ENCODE assay signal across 7 cellular contexts in genomic region chr13:99969934-99970760, GRCh38. TPM values are rescaled to one million over a fixed set of nuclear protein-coding genes. Genes with fewer than 3 reads are reported as not detected.
DNase-seq lines count a peak whose midpoint lies in the region; ATAC-seq and TF ChIP-seq lines count a peak whose summit lies in the region.

No MANE protein-coding gene starts in this region.

- no peaks in the 10 kb centered on the region for H3K79me2 ChIP-seq in smooth muscle cell (ENCODE audit: low read depth)

- peaks cover 6% of the 10 kb centered on the region for H3K36me3 Mint-ChIP-seq in activated CD8-positive, alpha-beta T cell treated with anti-CD3 and anti-CD28 coated beads for 36 hours (ENCODE audit: low read depth)

- H3K9me3 ChIP-seq in ES-I3 (ENCODE audit: control insufficient read depth, insufficient read depth, low read length) (no peaks in the 10 kb centered on the region), smooth muscle cell (replicated peaks; ENCODE audit: low read depth) (no peaks in the 10 kb centered on the region)

- H3K27ac Mint-ChIP-seq in activated CD8-positive, alpha-beta T cell treated with anti-CD3 and anti-CD28 coated beads for 36 hours: peak overlapping the region; percentile 69

- TF ChIP-seq CTCF in activated CD8-positive, alpha-beta T cell treated with anti-CD3 and anti-CD28 coated beads for 36 hours (IDR thresholded peaks at IDR 0.05): no peak
- TF ChIP-seq CTCF in foreskin keratinocyte (conservative IDR thresholded peaks at IDR 0.05) (no peak), smooth muscle cell (IDR thresholded peaks at IDR 0.05; ENCODE audit: borderline replicate concordance, insufficient read depth, poor library complexity, severe bottlenecking) (no peak)

- peak; percentile 40 for DNase-seq in Jurkat, Clone E6-1 (ENCODE audit: low read depth, low spot score)
- DNase-seq in activated CD8-positive, alpha-beta T cell treated with anti-CD3 and anti-CD28 coated beads for 36 hours: peak; percentile 65
- DNase-seq in foreskin keratinocyte: no peak
- no peak for DNase-seq in smooth muscle cell (lab: John Stamatoyannopoulos, UW; ENCODE audit: unreplicated experiment)
- no peak for DNase-seq in Ammon's horn (ENCODE audit: low spot score)

- H3K27me3 ChIP-seq in foreskin keratinocyte (peaks cover 97% of the 10 kb centered on the region), smooth muscle cell (ENCODE audit: low read depth) (peaks cover 96% of the 10 kb centered on the region)

- H3K36me3 ChIP-seq in ES-I3 (ENCODE audit: insufficient read depth, low read length) (no peaks in the 10 kb centered on the region; the same call in 1 of the 2 replicates), smooth muscle cell (ENCODE audit: low read depth) (no peaks in the 10 kb centered on the region)

- peak overlapping the region; percentile 71 for H3K4me3 Mint-ChIP-seq in activated CD8-positive, alpha-beta T cell treated with anti-CD3 and anti-CD28 coated beads for 36 hours

- H4K20me1 ChIP-seq in smooth muscle cell (ENCODE audit: low read depth): peaks cover 5% of the 10 kb centered on the region

- peak overlapping the region; percentile 58 for H3K4me3 ChIP-seq in Jurkat, Clone E6-1 (ENCODE audit: low read length)
- H3K4me3 ChIP-seq in smooth muscle cell: peak overlapping the region; percentile 29

- intact Hi-C loops in activated CD8-positive, alpha-beta T cell treated with anti-CD3 and anti-CD28 coated beads for 36 hours (cut with micrococcal nuclease): no loop called here

- H3K4me1 ChIP-seq in ES-I3 (ENCODE audit: insufficient read depth, low read length) (peaks cover 13% of the 10 kb centered on the region), foreskin keratinocyte (no peaks in the 10 kb centered on the region), smooth muscle cell (ENCODE audit: low read depth) (peaks cover 48% of the 10 kb centered on the region)

- POLR2A ChIA-PET in activated CD8-positive, alpha-beta T cell treated with anti-CD3 and anti-CD28 coated beads for 36 hours (lab: Charles Lee): no interaction called here

- H3K4me2 ChIP-seq in smooth muscle cell: peak overlapping the region; percentile 87

- H2AFZ ChIP-seq in smooth muscle cell (ENCODE audit: low read depth): no peak overlapping the region

- peak overlapping the region; percentile 73 for H3K9ac ChIP-seq in ES-I3 (ENCODE audit: low read depth, low read length)
- no peak overlapping the region for H3K9ac ChIP-seq in smooth muscle cell (ENCODE audit: low read depth)

- no peaks in the 10 kb centered on the region for H3F3A ChIP-seq in smooth muscle cell (ENCODE audit: low read depth)

- H3K27me3 Mint-ChIP-seq in activated CD8-positive, alpha-beta T cell treated with anti-CD3 and anti-CD28 coated beads for 36 hours: peaks cover 73% of the 10 kb centered on the region

- WGBS in smooth muscle cell (ENCODE audit: low lambda C conversion rate): under 1% methylated on average over 73 of the region's 96 CpGs

- CTCF ChIA-PET in activated CD8-positive, alpha-beta T cell treated with anti-CD3 and anti-CD28 coated beads for 36 hours (lab: Charles Lee): interaction anchor here (0.9 to 1.3 kb wide), 4 partner anchors 11 to 265 kb away, joined by 3 to 4 read pairs (median 4); partner anchors contain the start of gene ZIC2

- H3K27ac ChIP-seq in foreskin keratinocyte: no peak overlapping the region
- no peak overlapping the region for H3K27ac ChIP-seq in smooth muscle cell (ENCODE audit: low read depth)

- peaks cover 19% of the 10 kb centered on the region for H3K4me1 Mint-ChIP-seq in activated CD8-positive, alpha-beta T cell treated with anti-CD3 and anti-CD28 coated beads for 36 hours (ENCODE audit: low read depth)

- peaks cover 14% of the 10 kb centered on the region for H3K9me3 Mint-ChIP-seq in activated CD8-positive, alpha-beta T cell treated with anti-CD3 and anti-CD28 coated beads for 36 hours

- peak; percentile 60 for ATAC-seq in activated CD8-positive, alpha-beta T cell treated with anti-CD3 and anti-CD28 coated beads for 36 hours
- ATAC-seq in foreskin keratinocyte (peak; percentile 24), HG02678 (IDR thresholded peaks at IDR 0.05; ENCODE audit: unreplicated experiment) (no peak)

RNA-seq across cellular contexts. Expression of gene ZIC5, which starts 1.4 kb away (rescaled TPM):
- 0.55 TPM for polyA plus RNA-seq in Jurkat, Clone E6-1 (2012; ENCODE audit: insufficient read depth, insufficient read length)
- total RNA-seq in activated CD8-positive, alpha-beta T cell treated with anti-CD3 and anti-CD28 coated beads for 36 hours: not detected
- total RNA-seq in foreskin keratinocyte (not detected in 2 replicates), smooth muscle cell (not detected in 2 replicates)
- polyA plus RNA-seq in foreskin keratinocyte (not detected in 2 replicates), smooth muscle cell (not detected in 2 replicates)

RNA-seq across cellular contexts. Expression of gene ZIC2, which starts 11.4 kb away (rescaled TPM):
- 3.9 TPM for polyA plus RNA-seq in Jurkat, Clone E6-1 (2012; ENCODE audit: insufficient read depth, insufficient read length)
- total RNA-seq in activated CD8-positive, alpha-beta T cell treated with anti-CD3 and anti-CD28 coated beads for 36 hours: not detected
- total RNA-seq in foreskin keratinocyte (not detected in 2 replicates), smooth muscle cell (not detected in 2 replicates)
- polyA plus RNA-seq in foreskin keratinocyte (not detected in 2 replicates), smooth muscle cell (not detected in 2 replicates)

Comparison
In these comparisons a context has a peak if more than half of its experiments do, and no peak if none do; other contexts are left out.
1. DNase-seq: peak in Jurkat, Clone E6-1 (single experiment) and activated CD8-positive, alpha-beta T cell treated with anti-CD3 and anti-CD28 coated beads for 36 hours (single experiment); none in foreskin keratinocyte (0 of 2), smooth muscle cell (single experiment) and Ammon's horn (single experiment).